1 cellular context compared by ENCODE assay signal in genomic region chr4:39341075-39341725, GRCh38.
A peak's percentile ranks its signal among the peaks of the same experiment; 100 is the strongest.
TF ChIP-seq lines count a peak whose summit lies in the region.

No MANE protein-coding gene starts in this region.

TF ChIP-seq in HepG2, 621 proteins besides CTCF, POLR2A, EP300 and RAD21 (continued from another document and continues in another):
- TF ChIP-seq BCL3 (CRISPR knock-in tag; IDR thresholded peaks at IDR 0.05) (peak; percentile 42; the same call in 1 of the 2 replicates), ZBTB21 (CRISPR knock-in tag; IDR thresholded peaks at IDR 0.05) (peak; percentile 77; the same call in 1 of the 2 replicates), AFF4 (CRISPR knock-in tag; IDR thresholded peaks at IDR 0.05) (no peak), ZNF275 (CRISPR knock-in tag; IDR thresholded peaks at IDR 0.05; ENCODE audit: borderline replicate concordance) (no peak), ZNF160 (CRISPR knock-in tag; IDR thresholded peaks at IDR 0.05) (no peak), ZMYM3 (CRISPR knock-in tag; IDR thresholded peaks at IDR 0.05) (0 out of 2 replicates have a peak, but pooled peaks have one; percentile 64), ZNF550 (CRISPR knock-in tag; IDR thresholded peaks at IDR 0.05; ENCODE audit: borderline replicate concordance) (no peak), SIX1 (CRISPR knock-in tag; IDR thresholded peaks at IDR 0.05; ENCODE audit: borderline replicate concordance) (peak; percentile 85), RFX1 (IDR thresholded peaks at IDR 0.05) (no peak), CBX5 (CRISPR knock-in tag; IDR thresholded peaks at IDR 0.05; ENCODE audit: borderline replicate concordance) (no peak), HDAC6 (IDR thresholded peaks at IDR 0.05; ENCODE audit: low read depth, low read length) (no peak), ERF (CRISPR knock-in tag; IDR thresholded peaks at IDR 0.05) (peak; percentile 81), STAT6 (CRISPR knock-in tag; IDR thresholded peaks at IDR 0.05; ENCODE audit: borderline replicate concordance) (peak; percentile 66; the same call in 1 of the 2 replicates), ZNF503 (CRISPR knock-in tag; IDR thresholded peaks at IDR 0.05) (peak; percentile 79), ZNF383 (CRISPR knock-in tag; IDR thresholded peaks at IDR 0.05; ENCODE audit: borderline replicate concordance) (no peak), ZNF576 (CRISPR knock-in tag; IDR thresholded peaks at IDR 0.05) (no peak), ZC3H4 (CRISPR knock-in tag; IDR thresholded peaks at IDR 0.05; ENCODE audit: borderline replicate concordance) (no peak), MED8 (CRISPR knock-in tag; IDR thresholded peaks at IDR 0.05; ENCODE audit: insufficient replicate concordance) (no peak), PITX1 (CRISPR knock-in tag; IDR thresholded peaks at IDR 0.05) (peak; percentile 88), ZNF205 (CRISPR knock-in tag; IDR thresholded peaks at IDR 0.05) (0 out of 2 replicates have a peak, but pooled peaks have one; percentile 16), ZFP1 (CRISPR knock-in tag; IDR thresholded peaks at IDR 0.05) (peak; percentile 91; the same call in 1 of the 2 replicates), PPARG (CRISPR knock-in tag; conservative IDR thresholded peaks at IDR 0.05) (peak; percentile 80), HDAC2 (CRISPR knock-in tag; IDR thresholded peaks at IDR 0.05) (peak; percentile 90), ZNF224 (CRISPR knock-in tag; IDR thresholded peaks at IDR 0.05) (no peak), GLI4 (CRISPR knock-in tag; IDR thresholded peaks at IDR 0.05; ENCODE audit: borderline replicate concordance) (no peak), DPF2 (CRISPR knock-in tag; IDR thresholded peaks at IDR 0.05; ENCODE audit: borderline replicate concordance, low read depth) (no peak; the same call in 1 of the 2 replicates), ZNF75D (CRISPR knock-in tag; IDR thresholded peaks at IDR 0.05; ENCODE audit: borderline replicate concordance) (no peak), ZNF337 (CRISPR knock-in tag; IDR thresholded peaks at IDR 0.05; ENCODE audit: borderline replicate concordance, low read depth) (no peak), ZNF609 (CRISPR knock-in tag; IDR thresholded peaks at IDR 0.05; ENCODE audit: borderline replicate concordance) (peak; percentile 90), PHF20 (CRISPR knock-in tag; IDR thresholded peaks at IDR 0.05) (no peak), ZNF432 (CRISPR knock-in tag; IDR thresholded peaks at IDR 0.05; ENCODE audit: borderline replicate concordance) (no peak), ZUFSP (CRISPR knock-in tag; IDR thresholded peaks at IDR 0.05; ENCODE audit: borderline replicate concordance) (no peak), TCF12 (IDR thresholded peaks at IDR 0.05) (no peak), TCF12 (CRISPR knock-in tag; IDR thresholded peaks at IDR 0.05) (no peak), ZNF326 (CRISPR knock-in tag; IDR thresholded peaks at IDR 0.05; ENCODE audit: borderline replicate concordance) (no peak), ZNF446 (CRISPR knock-in tag; IDR thresholded peaks at IDR 0.05) (no peak), ZFX (CRISPR knock-in tag; IDR thresholded peaks at IDR 0.05; ENCODE audit: low read depth) (peak; percentile 22; the same call in 1 of the 2 replicates), ETV6 (CRISPR knock-in tag; conservative IDR thresholded peaks at IDR 0.05) (no peak), SOX13 (IDR thresholded peaks at IDR 0.05) (peak; percentile 64), SOX13 (CRISPR knock-in tag; conservative IDR thresholded peaks at IDR 0.05 in 1 of 2, IDR thresholded peaks at IDR 0.05 in 1 of 2) (peak in 1 of 2 experiments; percentile 92; a peak in 2 of 4 replicates), HMGXB4 (CRISPR knock-in tag; IDR thresholded peaks at IDR 0.05; ENCODE audit: borderline replicate concordance in 1 of 2, low read depth in 1 of 2) (peak in 1 of 2 experiments; percentile 36; a peak in 1 of 4 replicates), ATF7 (IDR thresholded peaks at IDR 0.05) (no peak; the same call in 1 of the 2 replicates), ATF7 (CRISPR knock-in tag; IDR thresholded peaks at IDR 0.05) (no peak; the same call in 1 of the 2 replicates)
